In the genomic region with DNA sequence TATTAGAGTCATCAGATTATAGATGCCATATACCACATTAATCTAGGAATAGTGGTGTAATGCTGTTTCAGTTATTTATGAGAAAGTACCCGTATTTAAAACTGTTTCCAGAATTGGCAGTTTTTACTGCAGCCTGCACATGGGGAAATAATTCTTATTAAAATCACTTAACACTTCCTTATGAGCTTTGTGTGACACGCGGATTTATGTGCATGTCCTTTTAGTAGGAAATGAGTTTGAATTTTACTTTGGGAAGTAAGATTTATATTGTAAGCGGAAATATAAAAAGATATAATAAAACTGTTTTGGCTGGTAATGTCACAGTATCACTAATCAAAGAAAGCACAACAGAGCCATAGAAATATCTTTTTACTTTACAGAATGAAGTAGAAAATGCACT, we compare ENCODE assay signal across 34 cellular contexts.
"Had no signal": no experiment of that assay in that cellular context is flagged by ENCODE, and none has a peak within 500 bp of the region (broad histone marks: within the 10 kb centered on the region; RNA-seq: fewer than 3 reads in every experiment).

No MANE protein-coding gene starts in this region.

- H3K9ac ChIP-seq: KMS-11 had no signal

- H3K9me3 ChIP-seq: MG63 had no signal

- H3K36me3 ChIP-seq: MG63 had no signal

- H3K27ac ChIP-seq: KMS-11 had no signal

- DNase-seq: Karpas-422, Kasumi-1, MG63, MM.1S, MV-4-11, NCI-H1048, NCI-H1092, NCI-H1092 treated with DMSO at 0.1 percent for 48 hours, NCI-H1105, NCI-H1105 treated with DMSO at 0.1 percent for 48 hours, NCI-H1417, NCI-H1417 treated with DMSO at 0.1 percent for 48 hours, NCI-H1436, NCI-H1436 treated with DMSO at 0.1 percent for 48 hours, NCI-H146, NCI-H1694, NCI-H1694 treated with DMSO at 0.1 percent for 48 hours, NCI-H187, NCI-H187 treated with DMSO at 0.1 percent for 48 hours, NCI-H1930, NCI-H2029, NCI-H2029 treated with DMSO at 0.1 percent for 48 hours, NCI-H2081, NCI-H2081 treated with DMSO at 0.1 percent for 48 hours, NCI-H2107, NCI-H2171, NCI-H2171 treated with DMSO at 0.1 percent for 48 hours, NCI-H2227 treated with DMSO at 0.1 percent for 48 hours, NCI-H226, NCI-H345, NCI-H446, NCI-H446 treated with DMSO at 0.1 percent for 48 hours, NCI-H510A had no signal

- H3K4me3 ChIP-seq: MG63 had no signal

- H3K27me3 ChIP-seq: MG63 had no signal
